Comparison of ENCODE assay signal across 8 cellular contexts in the genomic region with DNA sequence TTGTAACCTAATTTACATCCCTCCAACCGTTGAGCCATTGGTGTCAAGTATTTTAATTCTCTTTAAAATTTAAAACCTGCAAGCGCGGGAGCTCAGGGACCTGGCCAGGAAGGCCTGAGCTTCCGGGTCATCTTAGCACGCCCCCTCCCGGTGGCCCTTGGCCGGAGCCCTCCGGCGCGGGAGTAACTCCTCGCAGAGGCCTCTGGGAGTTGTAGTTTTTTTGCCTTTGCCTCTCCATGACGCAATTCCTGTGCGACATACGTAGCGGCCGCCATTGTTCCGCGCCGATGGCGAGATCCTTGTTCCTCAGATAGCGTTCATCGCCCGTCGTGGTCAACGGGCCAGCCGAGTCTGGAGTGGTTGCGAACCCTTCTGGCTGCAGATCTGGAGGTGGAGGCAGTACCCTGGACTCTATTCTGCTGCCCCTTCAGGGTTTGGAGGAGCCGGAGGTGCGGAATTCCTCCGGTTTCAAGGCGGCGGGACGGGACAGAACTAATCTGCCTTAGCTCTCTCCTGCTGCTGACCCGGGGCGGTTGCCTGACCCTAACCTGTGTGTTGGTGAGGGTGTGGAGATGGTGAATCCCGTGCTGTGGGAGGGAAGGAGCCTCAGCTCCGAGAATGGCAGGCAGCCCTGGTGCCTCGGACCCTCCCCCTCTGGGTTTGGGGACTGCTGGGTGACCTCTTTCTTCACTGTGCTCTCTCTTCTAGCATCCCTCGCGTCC. TPM values are rescaled to one million over a fixed set of nuclear protein-coding genes. Genes with fewer than 3 reads are reported as not detected.
DNase-seq lines count a peak whose midpoint lies in the region; ATAC-seq and TF ChIP-seq lines count a peak whose summit lies in the region.

A gene (plus strand): TSS at position 258 of the 722 bp plus-strand sequence. CDS start 503 bp downstream, outside the sequence.

- no peaks in the 10 kb centered on the region for H3K79me2 ChIP-seq in parathyroid adenoma

- H3K4me3 ChIP-seq in GM12864 (ENCODE audit: low read depth, low read length) (peak within 1 kb of the TSS; percentile 81), parathyroid adenoma (ENCODE audit: low read depth, low read length) (peak within 1 kb of the TSS; percentile 96), tibial nerve (peak within 1 kb of the TSS; percentile 69 to 92 (median 76))

- H3K9me3 ChIP-seq in parathyroid adenoma (ENCODE audit: control insufficient read depth, low read length) (no peaks in the 10 kb centered on the region), tibial nerve (peaks cover 0 to 81% (median 22%) of the 10 kb centered on the region in 4 donors)

- H3K27ac ChIP-seq in parathyroid adenoma, result no peak within 1 kb of the TSS
- H3K27ac ChIP-seq in tibial nerve, result peak within 1 kb of the TSS; percentile 30 to 74 (median 63)

- H3K4me2 ChIP-seq in parathyroid adenoma (ENCODE audit: low read length), result peak within 1 kb of the TSS; percentile 69

- TF ChIP-seq POLR2A in tibial nerve (IDR thresholded peaks at IDR 0.05), result peak in 1 of 2 donors; percentile 15

- no peak within 1 kb of the TSS for H3K9ac ChIP-seq in parathyroid adenoma

- no peaks in the 10 kb centered on the region for H3K4me1 ChIP-seq in parathyroid adenoma
- H3K4me1 ChIP-seq in tibial nerve, result peaks cover 0 to 18% (median 0%) of the 10 kb centered on the region in 4 donors

- TF ChIP-seq CTCF in GM12864 (IDR thresholded peaks at IDR 0.05; ENCODE audit: low read depth, low read length, missing control alignments) (peak; percentile 88), parathyroid adenoma (IDR thresholded peaks at IDR 0.05) (peak; percentile 42), tibial nerve (IDR thresholded peaks at IDR 0.05) (peak; percentile 54 to 83 (median 69))

- peak; percentile 70 to 91 for TF ChIP-seq EP300 in tibial nerve (IDR thresholded peaks at IDR 0.05)

- intact Hi-C loops in Right ventricle myocardium superior (cut with DNase I), result no loop called here

- H3K27me3 ChIP-seq in parathyroid adenoma (ENCODE audit: control insufficient read depth, insufficient read depth, low read length) (no peaks in the 10 kb centered on the region), tibial nerve (no peaks in the 10 kb centered on the region)

- H2AFZ ChIP-seq in parathyroid adenoma, result peak within 1 kb of the TSS; percentile 64

- H3K36me3 ChIP-seq in parathyroid adenoma (ENCODE audit: control insufficient read depth, insufficient read depth, low read length) (no peaks in the 10 kb centered on the region), tibial nerve (peaks cover 0 to 41% (median 23%) of the 10 kb centered on the region in 3 donors)

- peak; percentile 85 for ATAC-seq in HG02610 (IDR thresholded peaks at IDR 0.05; ENCODE audit: unreplicated experiment)
- ATAC-seq in Right ventricle myocardium superior (ENCODE audit: poor library complexity), result peak; percentile 99

- DNase-seq in GM12864 (ENCODE audit: low read depth), result peak; percentile 90
- DNase-seq in NCI-H1092 treated with DMSO at 0.1 percent for 48 hours (lab: John Stamatoyannopoulos, UW), result peak; percentile 90
- peak; percentile 82 to 87 for DNase-seq in SW 1271 (lab: John Stamatoyannopoulos, UW)
- peak; percentile 76 for DNase-seq in activated naive CD8-positive, alpha-beta T cell treated with anti-CD3 and anti-CD28 coated beads, Interleukin-2, amount 50 U/mL, for 16 hours (ENCODE audit: low read depth, low spot score)
- DNase-seq in Right ventricle myocardium superior, result peak; percentile 95
- DNase-seq in tibial nerve (ENCODE audit: low spot score in 2 of 2), result peak; percentile 73 to 93

- WGBS in tibial nerve, 2 donors, result 2 to 3% methylated on average over 39 to 40 of the region's 40 CpGs

RNA-seq across cellular contexts. Expression of the gene that starts here (rescaled TPM):
- total RNA-seq in Right ventricle myocardium superior (7.6 TPM), tibial nerve (10 to 100 TPM; 13.9 to 31.9 (median 18.6) TPM)
